Comparison of ENCODE assay signal across 8 cellular contexts in genomic region chr17:48610282-48611211, GRCh38. TPM values are rescaled to one million over a fixed set of nuclear protein-coding genes. Genes with fewer than 3 reads are reported as not detected.
A peak's percentile ranks its signal among the peaks of the same experiment; 100 is the strongest.
DNase-seq lines count a peak whose midpoint lies in the region; ATAC-seq and TF ChIP-seq lines count a peak whose summit lies in the region.

HOXB7 (minus strand) TSS chr17:48611017; CDS start chr17:48610918, 99 bp downstream.

- H3K4me1 Mint-ChIP-seq in endodermal cell: peaks cover 7% of the 10 kb centered on the region

- WGBS in endodermal cell (ENCODE audit: insufficient coverage in 1 of 2, insufficient read length in 1 of 2), 2 experiments: 3 to 4% methylated on average over 18 to 79 of the region's 79 CpGs
- WGBS in thymus: under 1% methylated on average over 79 of the region's 79 CpGs

- no peaks in the 10 kb centered on the region for H3K36me3 Mint-ChIP-seq in endodermal cell (ENCODE audit: low read depth)

- DNase-seq in DMS 273 (lab: John Stamatoyannopoulos, UW; ENCODE audit: unreplicated experiment) (peak; percentile 61), DMS 273 treated with DMSO at 0.1 percent for 48 hours (lab: John Stamatoyannopoulos, UW) (no peak), NAMALWA (ENCODE audit: low spot score) (peak; percentile 53), endodermal cell (peak; percentile 85)

- peak within 1 kb of the TSS; percentile 64 for H3K4me3 ChIP-seq in endodermal cell (ENCODE audit: low read length)
- H3K4me3 ChIP-seq in mucosa of rectum (ENCODE audit: low read length in 2 of 2): peak within 1 kb of the TSS; percentile 81 to 89
- peak within 1 kb of the TSS; percentile 65 for H3K4me3 ChIP-seq in thymus (ENCODE audit: low read length)

- TF ChIP-seq CTCF in endodermal cell (conservative IDR thresholded peaks at IDR 0.05): no peak

- peak; percentile 30 to 40 for ATAC-seq in activated CD4-positive, CD25-positive, alpha-beta regulatory T cell treated with anti-CD3 and anti-CD28 coated beads, Interleukin-2, amount 50 U/mL, for 24 hours
- ATAC-seq in HG02588 (IDR thresholded peaks at IDR 0.05; ENCODE audit: unreplicated experiment): no peak

- H3K36me3 ChIP-seq in endodermal cell (ENCODE audit: control insufficient read depth, insufficient read depth, low read length) (no peaks in the 10 kb centered on the region), mucosa of rectum (ENCODE audit: control insufficient read depth in 2 of 2, insufficient read depth in 2 of 2, low read length in 2 of 2) (no peaks in the 10 kb centered on the region), thymus (ENCODE audit: control insufficient read depth, insufficient read depth) (no peaks in the 10 kb centered on the region)

- H3K4me1 ChIP-seq in endodermal cell (ENCODE audit: control insufficient read depth, insufficient read depth, low read length) (no peaks in the 10 kb centered on the region), mucosa of rectum (ENCODE audit: control insufficient read depth in 2 of 2, insufficient read depth in 2 of 2, low read length in 2 of 2) (peaks cover 20% of the 10 kb centered on the region in 2 donors), thymus (ENCODE audit: control insufficient read depth, insufficient read depth, low read length) (peaks cover 11% of the 10 kb centered on the region)

- H3K27me3 ChIP-seq in endodermal cell (ENCODE audit: control insufficient read depth, insufficient read depth, low read length, poor library complexity, severe bottlenecking) (peaks cover 100% of the 10 kb centered on the region), mucosa of rectum (ENCODE audit: control insufficient read depth in 2 of 2, insufficient read depth in 2 of 2, low read length in 2 of 2) (peaks cover 13 to 18% of the 10 kb centered on the region in 2 donors), thymus (ENCODE audit: control insufficient read depth, insufficient read depth) (peaks cover 82% of the 10 kb centered on the region)

- H3K27ac ChIP-seq in endodermal cell (ENCODE audit: low read depth, low read length) (peak within 1 kb of the TSS; percentile 16), mucosa of rectum (ENCODE audit: low read depth in 2 of 2, low read length in 2 of 2) (peak within 1 kb of the TSS; percentile 86 to 88), thymus (ENCODE audit: low read depth) (no peak within 1 kb of the TSS)

- H3K9me3 Mint-ChIP-seq in endodermal cell: peaks cover 2% of the 10 kb centered on the region

- no peak within 1 kb of the TSS for H3K27ac Mint-ChIP-seq in endodermal cell

- H3K4me3 Mint-ChIP-seq in endodermal cell: peak within 1 kb of the TSS; percentile 43

- H3K27me3 Mint-ChIP-seq in endodermal cell (ENCODE audit: insufficient read depth): peaks cover 99% of the 10 kb centered on the region

- no peak within 1 kb of the TSS for H3K9ac ChIP-seq in endodermal cell (ENCODE audit: extremely low read depth, low read length, poor library complexity, severe bottlenecking)
- peak within 1 kb of the TSS; percentile 79 to 86 for H3K9ac ChIP-seq in mucosa of rectum (ENCODE audit: low read depth in 1 of 2, low read length in 2 of 2)

- H3K9me3 ChIP-seq in endodermal cell (ENCODE audit: control insufficient read depth, low read length) (peaks cover 6% of the 10 kb centered on the region), mucosa of rectum (ENCODE audit: control insufficient read depth in 2 of 2, low read length in 2 of 2) (no peaks in the 10 kb centered on the region), thymus (ENCODE audit: control insufficient read depth) (peaks cover 1% of the 10 kb centered on the region)

RNA-seq across cellular contexts. Expression of gene HOXB7, which starts in this region (rescaled TPM):
- not detected for total RNA-seq in endodermal cell
- polyA plus RNA-seq in endodermal cell (2013, experiment 1 of 2): 5.6 TPM
- polyA plus RNA-seq in endodermal cell (2013, experiment 2 of 2): 6.0 TPM
- polyA plus RNA-seq in thymus: 1.0 TPM
